8 cellular contexts compared by ENCODE assay signal in genomic region chr12:125185740-125186470, GRCh38. TPM values are rescaled to one million over a fixed set of nuclear protein-coding genes. Genes with fewer than 3 reads are reported as not detected.
DNase-seq lines count a peak whose midpoint lies in the region; ATAC-seq and TF ChIP-seq lines count a peak whose summit lies in the region.

Gene TMEM132B (plus strand): TSS chr12:125186386.

- H3K79me2 ChIP-seq in OCI-LY3 (ENCODE audit: low read length), result no peaks in the 10 kb centered on the region

- H3K27me3 ChIP-seq in OCI-LY3 (ENCODE audit: low read depth, low read length) (peaks cover 25% of the 10 kb centered on the region), right atrium auricular region (peaks cover 4 to 15% of the 10 kb centered on the region in 2 donors), SJCRH30 (peaks cover 9% of the 10 kb centered on the region; the same call in 1 of the 2 replicates)

- no peaks in the 10 kb centered on the region for H4K20me1 ChIP-seq in OCI-LY3 (ENCODE audit: insufficient read depth, low read length)

- ATAC-seq in HG03520 (IDR thresholded peaks at IDR 0.05; ENCODE audit: unreplicated experiment), result peak; percentile 35

- peak; percentile 44; the same call in 1 of the 2 replicates for TF ChIP-seq CTCF in GM12874 (IDR thresholded peaks at IDR 0.05; ENCODE audit: insufficient read depth, low read depth, low read length)
- TF ChIP-seq CTCF in OCI-LY3 (IDR thresholded peaks at IDR 0.05; ENCODE audit: low read depth, low read length), result peak; percentile 16; the same call in 1 of the 2 replicates
- TF ChIP-seq CTCF in right atrium auricular region (IDR thresholded peaks at IDR 0.05), result peak; percentile 46 to 59

- no peak within 1 kb of the TSS for H3K9ac ChIP-seq in OCI-LY3 (ENCODE audit: low read length)

- H3K36me3 ChIP-seq in OCI-LY3 (replicated peaks; ENCODE audit: low read depth, low read length) (no peaks in the 10 kb centered on the region), right atrium auricular region (no peaks in the 10 kb centered on the region), SJCRH30 (no peaks in the 10 kb centered on the region)

- H3K4me1 ChIP-seq in OCI-LY3 (ENCODE audit: low read length) (peaks cover 17% of the 10 kb centered on the region), right atrium auricular region (peaks cover 0 to 31% of the 10 kb centered on the region in 2 donors), SJCRH30 (peaks cover 8% of the 10 kb centered on the region; the same call in 1 of the 2 replicates)

- H3K4me2 ChIP-seq in OCI-LY3 (ENCODE audit: low read length), result peak within 1 kb of the TSS; percentile 55

- no peak within 1 kb of the TSS for H3K27ac ChIP-seq in OCI-LY3 (ENCODE audit: low read length)
- H3K27ac ChIP-seq in right atrium auricular region, result no peak within 1 kb of the TSS
- H3K27ac ChIP-seq in SJCRH30, result no peak within 1 kb of the TSS

- DNase-seq in 8988T (peak; percentile 84), amygdala (lab: John Stamatoyannopoulos, UW) (peak in 53 of 56 donors; percentile 10 to 88 (median 69)), right atrium auricular region (ENCODE audit: low spot score) (no peak), renal cortical epithelial cell (ENCODE audit: low read depth) (peak; percentile 6), SJCRH30 (no peak)

- H2AFZ ChIP-seq in OCI-LY3 (ENCODE audit: low read depth, low read length), result no peak within 1 kb of the TSS

- H3K9me3 ChIP-seq in OCI-LY3 (ENCODE audit: insufficient read depth, low read length) (no peaks in the 10 kb centered on the region), right atrium auricular region (no peaks in the 10 kb centered on the region), SJCRH30 (replicated peaks) (no peaks in the 10 kb centered on the region)

- H3K4me3 ChIP-seq in OCI-LY3 (ENCODE audit: low read length) (peak within 1 kb of the TSS; percentile 61), right atrium auricular region (peak within 1 kb of the TSS; percentile 32 to 49), SJCRH30 (no peak within 1 kb of the TSS)

RNA-seq across cellular contexts. Expression of gene TMEM132B, which starts in this region (rescaled TPM):
- total RNA-seq in right atrium auricular region (1 to 10 TPM; 1.3 to 2.3 TPM), renal cortical epithelial cell (0.35 and 1.4 TPM in 2 replicates)
- total RNA-seq in SJCRH30 (2014; rRNA removed; shearing (Covaris generic)), result 0.03 and 0.08 TPM in 2 replicates

Comparison
In these comparisons a context has a peak if more than half of its experiments do, and no peak if none do; other contexts are left out.
1. DNase-seq: peak in 8988T (single experiment), amygdala (53 of 56) and renal cortical epithelial cell (single experiment); none in right atrium auricular region (single experiment) and SJCRH30 (0 of 2).
2. Peak in every context shown above with its lines, with median percentiles within 50 percentile points of each other: CTCF ChIP-seq.